18 cellular contexts compared by ENCODE assay signal in genomic region chr2:78553866-78554647, GRCh38.
DNase-seq lines count a peak whose midpoint lies in the region; ATAC-seq and TF ChIP-seq lines count a peak whose summit lies in the region.
"Had no signal": no experiment of that assay in that cellular context is flagged by ENCODE, and none has a peak within 500 bp of the region (broad histone marks: within the 10 kb centered on the region; RNA-seq: fewer than 3 reads in every experiment).

No MANE protein-coding gene starts in this region.

- H3K4me1 ChIP-seq in SK-N-SH (ENCODE audit: control insufficient read depth in 1 of 2, insufficient read depth in 2 of 2, low read depth in 1 of 2, low read length in 1 of 2) = peaks cover 0 to 8% of the 10 kb centered on the region in 2 experiments; a peak in 1 of 4 replicates
- no peaks in the 10 kb centered on the region for H3K4me1 ChIP-seq in mesendoderm (ENCODE audit: control insufficient read depth, low read depth, low read length)
- peaks cover 12% of the 10 kb centered on the region for H3K4me1 ChIP-seq in smooth muscle cell (ENCODE audit: low read depth)
- H3K4me1 ChIP-seq in CD8-positive, alpha-beta T cell (ENCODE audit: insufficient read depth, low read length) = no peaks in the 10 kb centered on the region
- H3K4me1 ChIP-seq in right atrium auricular region = no peaks in the 10 kb centered on the region

- H3K4me2 ChIP-seq in SK-N-SH (no peak overlapping the region), mesendoderm (ENCODE audit: low read length) (no peak overlapping the region), smooth muscle cell (no peak overlapping the region)
- H3K4me2 ChIP-seq: BLaER1 treated with 17β-estradiol and CSF1 and Interleukin-3, amounts not matched to agents 10 nM and 100 nM had no signal

- H3K9me3 Mint-ChIP-seq in CD8-positive, alpha-beta T cell = peaks cover 28% of the 10 kb centered on the region

- intact Hi-C loops in CD8-positive, alpha-beta T cell (cut with DNase I, micrococcal nuclease) = no loop called here

- no peak overlapping the region for H3K27ac Mint-ChIP-seq in CD8-positive, alpha-beta T cell
- H3K27ac Mint-ChIP-seq: CD4-positive, CD25-positive, alpha-beta regulatory T cell; H9 had no signal

- TF ChIP-seq CTCF in SK-N-SH (IDR thresholded peaks at IDR 0.05) (no peak), smooth muscle cell (IDR thresholded peaks at IDR 0.05; ENCODE audit: borderline replicate concordance, insufficient read depth, poor library complexity, severe bottlenecking) (no peak), right atrium auricular region (IDR thresholded peaks at IDR 0.05) (no peak)
- TF ChIP-seq CTCF in CD8-positive, alpha-beta T cell (IDR thresholded peaks at IDR 0.05) = no peak

- no peak for ATAC-seq in CD8-positive, alpha-beta T cell
- no peak for ATAC-seq in HG03432 (IDR thresholded peaks at IDR 0.05; ENCODE audit: unreplicated experiment)

- 0% methylated on average over 3 of the region's 3 CpGs for WGBS in SK-N-SH (ENCODE audit: low lambda C conversion rate)
- WGBS in mesendoderm (ENCODE audit: extremely low coverage, insufficient coverage, low lambda C conversion rate) = 100% methylated on average over 1 of the region's 3 CpGs
- 38% methylated on average over 3 of the region's 3 CpGs for WGBS in smooth muscle cell (ENCODE audit: low lambda C conversion rate)

- H3K9me2 ChIP-seq in SK-N-SH = no peaks in the 10 kb centered on the region

- H3K36me3 Mint-ChIP-seq in CD8-positive, alpha-beta T cell = no peaks in the 10 kb centered on the region
- H3K36me3 Mint-ChIP-seq: CD4-positive, CD25-positive, alpha-beta regulatory T cell had no signal

- peak overlapping the region in 1 of 2 experiments; percentile 98; a peak in 2 of 4 replicates for H3K27ac ChIP-seq in SK-N-SH (ENCODE audit: low read depth in 2 of 2, low read length in 1 of 2)
- H3K27ac ChIP-seq in mesendoderm (ENCODE audit: low read depth, low read length) = no peak overlapping the region
- no peak overlapping the region for H3K27ac ChIP-seq in smooth muscle cell (ENCODE audit: low read depth)
- no peak overlapping the region for H3K27ac ChIP-seq in CD8-positive, alpha-beta T cell (ENCODE audit: low read depth, low read length)
- no peak overlapping the region for H3K27ac ChIP-seq in right atrium auricular region
- H3K27ac ChIP-seq: BLaER1 treated with 17β-estradiol and CSF1 and Interleukin-3, amounts not matched to agents 10 nM and 100 nM; HL-60 had no signal

- no peaks in the 10 kb centered on the region for H3K27me3 Mint-ChIP-seq in CD8-positive, alpha-beta T cell (ENCODE audit: low read depth)
- H3K27me3 Mint-ChIP-seq: CD4-positive, CD25-positive, alpha-beta regulatory T cell had no signal

- no peaks in the 10 kb centered on the region for H3K79me1 ChIP-seq in mesendoderm (ENCODE audit: low read length)

- H4K8ac ChIP-seq in mesendoderm (ENCODE audit: low read depth, low read length) = no peak overlapping the region

- peak in 1 of 2 experiments; percentile 99; a peak in 2 of 4 replicates for TF ChIP-seq EP300 in SK-N-SH (IDR thresholded peaks at IDR 0.05; ENCODE audit: borderline replicate concordance in 1 of 2, low read depth in 1 of 2, low read length in 1 of 2)

- H2BK5ac ChIP-seq in mesendoderm (ENCODE audit: low read length) = no peak overlapping the region

- H3K79me2 ChIP-seq in SK-N-SH (ENCODE audit: insufficient read depth) (no peaks in the 10 kb centered on the region), mesendoderm (ENCODE audit: control insufficient read depth, insufficient read depth, low read length) (no peaks in the 10 kb centered on the region), smooth muscle cell (ENCODE audit: low read depth) (no peaks in the 10 kb centered on the region)

- H3K56ac ChIP-seq in mesendoderm (ENCODE audit: low read length) = no peak overlapping the region

- POLR2A ChIA-PET in SK-N-SH (lab: Yijun Ruan, JAX) = no interaction called here
- POLR2A ChIA-PET in CD8-positive, alpha-beta T cell (lab: Charles Lee) = no interaction called here

- no peaks in the 10 kb centered on the region for H3F3A ChIP-seq in SK-N-SH (replicated peaks; ENCODE audit: insufficient read depth)
- H3F3A ChIP-seq in smooth muscle cell (ENCODE audit: low read depth) = no peaks in the 10 kb centered on the region

- H3K4ac ChIP-seq in mesendoderm (ENCODE audit: low read depth, low read length) = no peak overlapping the region

- H2AFZ ChIP-seq in SK-N-SH (ENCODE audit: low read depth) (no peak overlapping the region), smooth muscle cell (ENCODE audit: low read depth) (peak overlapping the region; percentile 66)

- H3K9me3 ChIP-seq in SK-N-SH (no peaks in the 10 kb centered on the region), smooth muscle cell (replicated peaks; ENCODE audit: low read depth) (peaks cover 4% of the 10 kb centered on the region), right atrium auricular region (no peaks in the 10 kb centered on the region)
- H3K9me3 ChIP-seq in CD8-positive, alpha-beta T cell (ENCODE audit: low read length) = no peaks in the 10 kb centered on the region

- CTCF ChIA-PET in SK-N-SH (lab: Yijun Ruan, JAX) = interaction anchor here (1.5 kb wide), 1 partner anchor 425 kb away, joined by 6 read pairs; no protein-coding TSS in a partner anchor
- CTCF ChIA-PET in CD8-positive, alpha-beta T cell (lab: Charles Lee) = no interaction called here

- no peak overlapping the region for H3K23ac ChIP-seq in mesendoderm (ENCODE audit: low read length)

- no peaks in the 10 kb centered on the region for H3K36me3 ChIP-seq in SK-N-SH (replicated peaks in 1 of 2; ENCODE audit: control insufficient read depth in 1 of 2, insufficient read depth in 2 of 2, low read length in 1 of 2)
- no peaks in the 10 kb centered on the region for H3K36me3 ChIP-seq in mesendoderm (ENCODE audit: control insufficient read depth, insufficient read depth, low read length)
- H3K36me3 ChIP-seq in smooth muscle cell (ENCODE audit: low read depth) = no peaks in the 10 kb centered on the region
- H3K36me3 ChIP-seq in CD8-positive, alpha-beta T cell (ENCODE audit: insufficient read depth, low read length) = no peaks in the 10 kb centered on the region
- H3K36me3 ChIP-seq in right atrium auricular region = no peaks in the 10 kb centered on the region
- H3K36me3 ChIP-seq: BLaER1 treated with 17β-estradiol and CSF1 and Interleukin-3, amounts not matched to agents 10 nM and 100 nM had no signal

- peak; percentile 49 for TF ChIP-seq RAD21 in SK-N-SH (IDR thresholded peaks at IDR 0.05; ENCODE audit: low read length)

- no peak overlapping the region for H3K4me3 Mint-ChIP-seq in CD8-positive, alpha-beta T cell
- H3K4me3 Mint-ChIP-seq: CD4-positive, CD25-positive, alpha-beta regulatory T cell; H9 had no signal

- no peak overlapping the region for H2AK5ac ChIP-seq in mesendoderm (ENCODE audit: low read length)

- H2BK120ac ChIP-seq in mesendoderm (ENCODE audit: low read depth, low read length) = no peak overlapping the region

- no peak overlapping the region for H3K9ac ChIP-seq in SK-N-SH
- H3K9ac ChIP-seq in mesendoderm (ENCODE audit: low read length) = no peak overlapping the region
- H3K9ac ChIP-seq in smooth muscle cell (ENCODE audit: low read depth) = no peak overlapping the region
- H3K9ac ChIP-seq: BLaER1 treated with 17β-estradiol and CSF1 and Interleukin-3, amounts not matched to agents 10 nM and 100 nM had no signal

- H3K27me3 ChIP-seq in SK-N-SH (ENCODE audit: insufficient read depth) (no peaks in the 10 kb centered on the region), mesendoderm (ENCODE audit: insufficient read depth, low read length, poor library complexity) (no peaks in the 10 kb centered on the region), smooth muscle cell (ENCODE audit: low read depth) (no peaks in the 10 kb centered on the region), right atrium auricular region (no peaks in the 10 kb centered on the region)
- no peaks in the 10 kb centered on the region for H3K27me3 ChIP-seq in CD8-positive, alpha-beta T cell (ENCODE audit: insufficient read depth, low read length)
- H3K27me3 ChIP-seq: BLaER1 treated with 17β-estradiol and CSF1 and Interleukin-3, amounts not matched to agents 10 nM and 100 nM had no signal

- no peak overlapping the region for H4K5ac ChIP-seq in mesendoderm (ENCODE audit: low read length)

- no peak overlapping the region for H2BK15ac ChIP-seq in mesendoderm (replicated peaks; ENCODE audit: low read depth)

- H3K18ac ChIP-seq in mesendoderm (ENCODE audit: low read length) = no peak overlapping the region

- H3K4me3 ChIP-seq in SK-N-SH (ENCODE audit: low read depth in 2 of 2, low read length in 1 of 2) (no peak overlapping the region), mesendoderm (ENCODE audit: low read length) (no peak overlapping the region), smooth muscle cell (no peak overlapping the region), right atrium auricular region (no peak overlapping the region)
- no peak overlapping the region for H3K4me3 ChIP-seq in CD8-positive, alpha-beta T cell (ENCODE audit: low read depth, low read length)
- H3K4me3 ChIP-seq: BLaER1 treated with 17β-estradiol and CSF1 and Interleukin-3, amounts not matched to agents 10 nM and 100 nM had no signal

- H4K20me1 ChIP-seq in SK-N-SH (ENCODE audit: insufficient read depth) (no peaks in the 10 kb centered on the region), smooth muscle cell (ENCODE audit: low read depth) (no peaks in the 10 kb centered on the region)
- H4K20me1 ChIP-seq: BLaER1 treated with 17β-estradiol and CSF1 and Interleukin-3, amounts not matched to agents 10 nM and 100 nM had no signal

- H3K4me1 Mint-ChIP-seq in CD8-positive, alpha-beta T cell (ENCODE audit: low read depth) = no peaks in the 10 kb centered on the region
- H3K4me1 Mint-ChIP-seq: CD4-positive, CD25-positive, alpha-beta regulatory T cell had no signal

- DNase-seq in ELF-1 (ENCODE audit: low read depth, low spot score) = peak; percentile 58
- peak; percentile 77 for DNase-seq in SK-N-SH
- DNase-seq in mesendoderm = peak; percentile 37
- no peak for DNase-seq in smooth muscle cell (lab: John Stamatoyannopoulos, UW; ENCODE audit: unreplicated experiment)
- no peak for DNase-seq in CD8-positive, alpha-beta T cell
- DNase-seq in right atrium auricular region (ENCODE audit: low spot score) = no peak
- DNase-seq: 8988T; AML-193; Calu3; CD4-positive, CD25-positive, alpha-beta regulatory T cell; DMS79; EL; GDM1; GOT3; H9 had no signal

TF ChIP-seq in SK-N-SH, 30 proteins besides CTCF, POLR2A, EP300 and RAD21 (continues in another document):
- no peak for TF ChIP-seq YY1 (IDR thresholded peaks at IDR 0.05; ENCODE audit: low read depth)
- TF ChIP-seq GATA2 (CRISPR knock-in tag; IDR thresholded peaks at IDR 0.05) = peak; percentile 99
- TF ChIP-seq CHD2 (IDR thresholded peaks at IDR 0.05; ENCODE audit: low read length, partially characterized antibody) = peak; percentile 70

Comparison
In these comparisons a context has a peak if more than half of its experiments do, and no peak if none do; other contexts are left out.
1. DNase-seq: peak in ELF-1 (single experiment), SK-N-SH (single experiment) and mesendoderm (single experiment); none in smooth muscle cell (single experiment), CD8-positive, alpha-beta T cell (0 of 7) and right atrium auricular region (single experiment).